In the genomic region with DNA sequence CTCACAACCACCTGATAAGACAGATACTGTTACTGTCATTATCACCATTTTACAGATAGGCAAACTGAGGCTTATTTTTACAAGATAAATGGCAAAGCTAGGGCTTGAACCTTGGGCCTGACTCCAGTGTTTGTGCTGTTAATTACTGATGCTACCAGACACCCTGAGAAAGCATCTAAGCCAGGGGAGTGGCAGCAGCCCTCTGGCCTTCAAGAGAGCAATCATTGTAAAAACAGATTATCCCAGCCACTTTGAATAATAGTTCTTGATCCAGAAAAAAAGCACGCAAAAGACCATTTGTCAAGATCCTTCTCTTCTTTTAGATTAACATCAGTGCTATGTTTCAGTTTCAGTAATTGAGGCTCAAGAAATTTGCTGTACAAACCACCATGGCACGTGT, we compare ENCODE assay signal across 12 cellular contexts.
DNase-seq lines count a peak whose midpoint lies in the region; ATAC-seq and TF ChIP-seq lines count a peak whose summit lies in the region.
"Had no signal": no experiment of that assay in that cellular context is flagged by ENCODE, and none has a peak within 500 bp of the region (broad histone marks: within the 10 kb centered on the region; RNA-seq: fewer than 3 reads in every experiment).

No MANE protein-coding gene starts in this region.

- H3K27ac Mint-ChIP-seq in activated T-helper 2 cell treated with anti-CD3 and anti-CD28 coated beads, Interferon-gamma antibody, Interleukin-2, Interleukin-4, amounts not matched to agents 10 μg/mL and 5 μg/mL and 100 μg/mL, durations not matched to agents 14 hours and 24 hours and 36 hours, result no peak overlapping the region
- H3K27ac Mint-ChIP-seq: CD4-positive, CD25-positive, alpha-beta regulatory T cell had no signal

- ATAC-seq in left ventricle myocardium superior, result no peak
- no peak for ATAC-seq in PC-3
- ATAC-seq in GM21786 (IDR thresholded peaks at IDR 0.05; ENCODE audit: unreplicated experiment), result no peak

- TF ChIP-seq EP300 in esophagus muscularis mucosa (IDR thresholded peaks at IDR 0.05), result no peak

- H3F3A ChIP-seq in PC-3 (ENCODE audit: low read length, unreplicated experiment), result no peaks in the 10 kb centered on the region

- CTCF ChIA-PET in PC-3 (lab: Charles Lee), result no interaction called here

- no peak overlapping the region for H2AFZ ChIP-seq in PC-3 (ENCODE audit: low read length)

- H3K4me1 Mint-ChIP-seq in activated T-helper 2 cell treated with anti-CD3 and anti-CD28 coated beads, Interferon-gamma antibody, Interleukin-2, Interleukin-4, amounts not matched to agents 10 μg/mL and 5 μg/mL and 100 μg/mL, durations not matched to agents 14 hours and 24 hours and 36 hours (ENCODE audit: low read depth), result no peaks in the 10 kb centered on the region
- H3K4me1 Mint-ChIP-seq: CD4-positive, CD25-positive, alpha-beta regulatory T cell had no signal

- no peak overlapping the region for H3K4me2 ChIP-seq in PC-3 (ENCODE audit: low read length)
- H3K4me2 ChIP-seq: BLaER1 treated with 17β-estradiol and CSF1 and Interleukin-3, amounts not matched to agents 10 nM and 100 nM had no signal

- H3K4me3 ChIP-seq in left ventricle myocardium inferior (no peak overlapping the region), PC-3 (ENCODE audit: low read length) (no peak overlapping the region), esophagus muscularis mucosa (no peak overlapping the region)
- H3K4me3 ChIP-seq: BLaER1 treated with 17β-estradiol and CSF1 and Interleukin-3, amounts not matched to agents 10 nM and 100 nM had no signal

- H3K79me2 ChIP-seq in PC-3 (ENCODE audit: low read length), result 0 out of 2 replicates have a peak, but pooled peaks cover 8% of the 10 kb centered on the region

- peaks cover 11% of the 10 kb centered on the region for H3K27me3 Mint-ChIP-seq in activated T-helper 2 cell treated with anti-CD3 and anti-CD28 coated beads, Interferon-gamma antibody, Interleukin-2, Interleukin-4, amounts not matched to agents 10 μg/mL and 5 μg/mL and 100 μg/mL, durations not matched to agents 14 hours and 24 hours and 36 hours (ENCODE audit: low read depth)

- no peak overlapping the region for H3K4me3 Mint-ChIP-seq in activated T-helper 2 cell treated with anti-CD3 and anti-CD28 coated beads, Interferon-gamma antibody, Interleukin-2, Interleukin-4, amounts not matched to agents 10 μg/mL and 5 μg/mL and 100 μg/mL, durations not matched to agents 14 hours and 24 hours and 36 hours (ENCODE audit: low read depth)
- H3K4me3 Mint-ChIP-seq: CD4-positive, CD25-positive, alpha-beta regulatory T cell had no signal

- TF ChIP-seq CTCF in left ventricle myocardium inferior (IDR thresholded peaks at IDR 0.05; ENCODE audit: borderline replicate concordance) (no peak), PC-3 (conservative IDR thresholded peaks at IDR 0.05; ENCODE audit: low read depth, low read length) (no peak), esophagus muscularis mucosa (IDR thresholded peaks at IDR 0.05) (no peak)

- no peaks in the 10 kb centered on the region for H4K20me1 ChIP-seq in PC-3 (ENCODE audit: low read length)
- H4K20me1 ChIP-seq: BLaER1 treated with 17β-estradiol and CSF1 and Interleukin-3, amounts not matched to agents 10 nM and 100 nM had no signal

- 0 out of 2 replicates have a peak overlapping the region, but pooled peaks have one; percentile 70 for H3K9ac ChIP-seq in PC-3 (ENCODE audit: low read length)
- H3K9ac ChIP-seq: BLaER1 treated with 17β-estradiol and CSF1 and Interleukin-3, amounts not matched to agents 10 nM and 100 nM had no signal

- 38% methylated on average over 2 of the region's 2 CpGs for WGBS in esophagus muscularis mucosa

- H3K36me3 Mint-ChIP-seq in activated T-helper 2 cell treated with anti-CD3 and anti-CD28 coated beads, Interferon-gamma antibody, Interleukin-2, Interleukin-4, amounts not matched to agents 10 μg/mL and 5 μg/mL and 100 μg/mL, durations not matched to agents 14 hours and 24 hours and 36 hours (ENCODE audit: low read depth), result no peaks in the 10 kb centered on the region
- H3K36me3 Mint-ChIP-seq: CD4-positive, CD25-positive, alpha-beta regulatory T cell had no signal

- no peaks in the 10 kb centered on the region for H3K27me3 ChIP-seq in left ventricle myocardium inferior (ENCODE audit: low read depth)
- no peaks in the 10 kb centered on the region for H3K27me3 ChIP-seq in PC-3 (ENCODE audit: low read length)
- H3K27me3 ChIP-seq in esophagus muscularis mucosa, result no peaks in the 10 kb centered on the region
- H3K27me3 ChIP-seq: BLaER1 treated with 17β-estradiol and CSF1 and Interleukin-3, amounts not matched to agents 10 nM and 100 nM had no signal

- H3K36me3 ChIP-seq in left ventricle myocardium inferior, result no peaks in the 10 kb centered on the region
- H3K36me3 ChIP-seq in PC-3 (ENCODE audit: low read depth, low read length), result no peaks in the 10 kb centered on the region
- H3K36me3 ChIP-seq in esophagus muscularis mucosa, result no peaks in the 10 kb centered on the region
- H3K36me3 ChIP-seq: BLaER1 treated with 17β-estradiol and CSF1 and Interleukin-3, amounts not matched to agents 10 nM and 100 nM had no signal

- H3K9me3 Mint-ChIP-seq in activated T-helper 2 cell treated with anti-CD3 and anti-CD28 coated beads, Interferon-gamma antibody, Interleukin-2, Interleukin-4, amounts not matched to agents 10 μg/mL and 5 μg/mL and 100 μg/mL, durations not matched to agents 14 hours and 24 hours and 36 hours, result no peaks in the 10 kb centered on the region

- no peaks in the 10 kb centered on the region for H3K9me3 ChIP-seq in left ventricle myocardium inferior (replicated peaks)
- H3K9me3 ChIP-seq in PC-3 (ENCODE audit: low read length), result no peaks in the 10 kb centered on the region
- no peaks in the 10 kb centered on the region for H3K9me3 ChIP-seq in esophagus muscularis mucosa
- H3K9me3 ChIP-seq: BLaER1 treated with 17β-estradiol and CSF1 and Interleukin-3, amounts not matched to agents 10 nM and 100 nM had no signal

- BruUV-seq in PC-3 (replicated peaks; lab: Mats Ljungman, UMichigan), result no TSS peak

- H3K9me2 ChIP-seq in PC-3 (replicated peaks; ENCODE audit: low read length), result no peaks in the 10 kb centered on the region

- H3K27ac ChIP-seq in left ventricle myocardium inferior (replicated peaks) (peak overlapping the region; percentile 52), PC-3 (ENCODE audit: low read length) (peak overlapping the region; percentile 93), esophagus muscularis mucosa (replicated peaks in 1 of 4) (peak overlapping the region in 2 of 4 donors; percentile 17 to 54)
- H3K27ac ChIP-seq: BLaER1 treated with 17β-estradiol and CSF1 and Interleukin-3, amounts not matched to agents 10 nM and 100 nM had no signal

- POLR2A ChIA-PET in PC-3 (lab: Charles Lee; ENCODE audit: unreplicated experiment), result no interaction called here

- H3K4me1 ChIP-seq in left ventricle myocardium inferior (peaks cover 42% of the 10 kb centered on the region), PC-3 (ENCODE audit: insufficient read depth, low read length) (peaks cover 21% of the 10 kb centered on the region), esophagus muscularis mucosa (peaks cover 20 to 54% (median 41%) of the 10 kb centered on the region in 4 donors)
- H3K4me1 ChIP-seq: BLaER1 treated with 17β-estradiol and CSF1 and Interleukin-3, amounts not matched to agents 10 nM and 100 nM had no signal

- DNase-seq in left ventricle myocardium inferior (no peak), left ventricle myocardium superior (no peak), PC-3 (no peak), esophagus muscularis mucosa (ENCODE audit: extremely low spot score) (peak; percentile 53), NCI-H1930 (lab: John Stamatoyannopoulos, UW) (no peak)
- no peak for DNase-seq in activated T-helper 2 cell treated with anti-CD3 and anti-CD28 coated beads, Interferon-gamma antibody, Interleukin-2, Interleukin-4, amounts not matched to agents 10 μg/mL and 5 μg/mL and 100 μg/mL, durations not matched to agents 14 hours and 24 hours and 36 hours (ENCODE audit: low spot score)
- DNase-seq: 8988T; ACHN; CD4-positive, CD25-positive, alpha-beta regulatory T cell; GF-D8 had no signal

- TF ChIP-seq POLR2A in esophagus muscularis mucosa (IDR thresholded peaks at IDR 0.05; ENCODE audit: low read depth), result no peak

- intact Hi-C loops in left ventricle myocardium inferior (cut with micrococcal nuclease) (no loop called here), left ventricle myocardium superior (cut with micrococcal nuclease) (no loop called here), PC-3 (cut with micrococcal nuclease) (no loop called here), esophagus muscularis mucosa (cut with DNase I) (loop anchor here (10.0 kb wide), 1 partner anchor 112 kb away; no protein-coding TSS in a partner anchor)
- intact Hi-C loops in activated T-helper 2 cell treated with anti-CD3 and anti-CD28 coated beads, Interferon-gamma antibody, Interleukin-2, Interleukin-4, amounts not matched to agents 10 μg/mL and 5 μg/mL and 100 μg/mL, durations not matched to agents 14 hours and 24 hours and 36 hours (cut with micrococcal nuclease), result no loop called here
